In genomic region chr14:77014734-77015133, GRCh38 we compare ENCODE assay signal across 22 cellular contexts. TPM values are rescaled to one million over a fixed set of nuclear protein-coding genes. Genes with fewer than 3 reads are reported as not detected.
DNase-seq lines count a peak whose midpoint lies in the region; ATAC-seq, FAIRE-seq and TF ChIP-seq lines count a peak whose summit lies in the region.
"Had no signal": no experiment of that assay in that cellular context is flagged by ENCODE, and none has a peak within 500 bp of the region (broad histone marks: within the 10 kb centered on the region; RNA-seq: fewer than 3 reads in every experiment).

No MANE protein-coding gene starts in this region.

- 54% methylated on average over 7 of the region's 7 CpGs for WGBS in HepG2 (ENCODE audit: low lambda C conversion rate)
- 100% methylated on average over 3 of the region's 7 CpGs for WGBS in right lobe of liver (ENCODE audit: insufficient coverage, low coverage, low lambda C conversion rate, missing lambda C conversion rate)
- WGBS in right cardiac atrium, result 94% methylated on average over 7 of the region's 7 CpGs

- in situ Hi-C loops in HepG2 (cut with HindIII; ENCODE audit: extremely low pct_ligation_motif_present, low pct_unique_long_range_greater_than_20kb), result no loop called here

- no peak overlapping the region for H2AFZ ChIP-seq in HepG2 (ENCODE audit: low read length)

- no peak for FAIRE-seq in HepG2 (lab: Jason Lieb, UNC)

- H3K4me1 ChIP-seq in HepG2 (ENCODE audit: insufficient read depth, low read length) (peaks cover 84% of the 10 kb centered on the region), right lobe of liver (peaks cover 0 to 13% (median 2%) of the 10 kb centered on the region in 4 donors), right cardiac atrium (ENCODE audit: control insufficient read depth, insufficient read depth, low read length) (peaks cover 10% of the 10 kb centered on the region)

- H3K9me3 ChIP-seq in HepG2 (ENCODE audit: low read length) (no peaks in the 10 kb centered on the region), right lobe of liver (no peaks in the 10 kb centered on the region), right cardiac atrium (ENCODE audit: control insufficient read depth, low read length) (no peaks in the 10 kb centered on the region)
- H3K9me3 ChIP-seq: ovary had no signal

- H3K27ac ChIP-seq in HepG2 (ENCODE audit: extremely low read length, insufficient read depth, low read length), result no peak overlapping the region
- no peak overlapping the region for H3K27ac ChIP-seq in right lobe of liver
- peak overlapping the region; percentile 63 for H3K27ac ChIP-seq in right cardiac atrium (ENCODE audit: low read length)
- H3K27ac ChIP-seq: KMS-11 had no signal

- ATAC-seq in HepG2, result no peak
- no peak for ATAC-seq in right lobe of liver
- ATAC-seq in right cardiac atrium, result no peak
- ATAC-seq in HG02852 (IDR thresholded peaks at IDR 0.05; ENCODE audit: unreplicated experiment), result no peak
- ATAC-seq in GM19328 (IDR thresholded peaks at IDR 0.05; ENCODE audit: unreplicated experiment), result no peak
- no peak for ATAC-seq in HG02759 (IDR thresholded peaks at IDR 0.05; ENCODE audit: unreplicated experiment)
- ATAC-seq: naive thymus-derived CD8-positive, alpha-beta T cell; stimulated activated naive CD8-positive, alpha-beta T cell treated with anti-CD3 and anti-CD28 coated beads, Interleukin-15, amount 100 ng/mL, for 72 hours had no signal

- TF ChIP-seq EP300 in HepG2 (IDR thresholded peaks at IDR 0.05; ENCODE audit: low read depth in 2 of 2, low read length in 2 of 2) (no peak), HepG2 (CRISPR knock-in tag; IDR thresholded peaks at IDR 0.05; ENCODE audit: borderline replicate concordance) (no peak)

- peak overlapping the region; percentile 68 for H3K4me2 ChIP-seq in HepG2 (ENCODE audit: low read depth, low read length)
- H3K4me2 ChIP-seq: KMS-11 had no signal

- H3K27me3 ChIP-seq in HepG2 (ENCODE audit: control insufficient read depth in 1 of 2, insufficient read depth in 2 of 2, low read length in 2 of 2) (peaks cover 0 to 27% of the 10 kb centered on the region in 2 experiments; a peak in 3 of 5 replicates), right lobe of liver (no peaks in the 10 kb centered on the region), right cardiac atrium (ENCODE audit: control insufficient read depth, insufficient read depth) (no peaks in the 10 kb centered on the region)
- H3K27me3 ChIP-seq: ovary had no signal

- intact Hi-C loops in HepG2 (cut with micrococcal nuclease; ENCODE audit: unreplicated experiment), result loop anchor here (1.0 kb wide), 1 partner anchor 9 kb away; no protein-coding TSS in a partner anchor
- intact Hi-C loops in right lobe of liver (cut with DNase I), result loop anchor here in 1 of 2 donors (10.0 kb wide), 1 partner anchor 50 kb away; no protein-coding TSS in a partner anchor
- intact Hi-C loops in right cardiac atrium (cut with DNase I), result no loop called here

- peak overlapping the region; percentile 85 for H3K27ac Mint-ChIP-seq in progenitor cell of endocrine pancreas
- H3K27ac Mint-ChIP-seq: dendritic cell treated with granulocyte-macrophage colony-stimulating factor and Interleukin-4, amounts not matched to agents 40 ng/mL and 50 ng/mL, for 4 days; naive thymus-derived CD8-positive, alpha-beta T cell; stimulated activated naive CD8-positive, alpha-beta T cell treated with anti-CD3 and anti-CD28 coated beads, Interleukin-15, amount 100 ng/mL, for 72 hours had no signal

- H4K20me1 ChIP-seq in HepG2 (ENCODE audit: insufficient read depth, low read length), result no peaks in the 10 kb centered on the region

- TF ChIP-seq POLR2A in HepG2 (IDR thresholded peaks at IDR 0.05; ENCODE audit: insufficient read depth in 1 of 2, low read depth in 2 of 2, low read length in 2 of 2) (no peak), right lobe of liver (IDR thresholded peaks at IDR 0.05) (no peak)

- no peaks in the 10 kb centered on the region for H3K79me2 ChIP-seq in HepG2 (ENCODE audit: insufficient read depth, low read length)

- no peaks in the 10 kb centered on the region for H3K36me3 ChIP-seq in HepG2 (replicated peaks in 1 of 2; ENCODE audit: control insufficient read depth in 1 of 2, insufficient read depth in 2 of 2, low read length in 2 of 2)
- H3K36me3 ChIP-seq in right lobe of liver, result no peaks in the 10 kb centered on the region
- H3K36me3 ChIP-seq: ovary had no signal

- peak overlapping the region in 1 of 3 experiments; percentile 23; a peak in 1 of 6 replicates for H3K4me3 ChIP-seq in HepG2 (replicated peaks in 1 of 3; ENCODE audit: insufficient read depth in 1 of 3, low read depth in 2 of 3, low read length in 3 of 3)
- no peak overlapping the region for H3K4me3 ChIP-seq in right lobe of liver
- H3K4me3 ChIP-seq in right cardiac atrium (ENCODE audit: low read length), result no peak overlapping the region
- H3K4me3 ChIP-seq: ovary had no signal

- H3K4me1 Mint-ChIP-seq in progenitor cell of endocrine pancreas (ENCODE audit: low read depth), result peaks cover 17% of the 10 kb centered on the region

- no peaks in the 10 kb centered on the region for H3K36me3 Mint-ChIP-seq in progenitor cell of endocrine pancreas (ENCODE audit: insufficient read depth)
- H3K36me3 Mint-ChIP-seq: naive thymus-derived CD8-positive, alpha-beta T cell had no signal

- no TSS peak for BruUV-seq in HepG2 (replicated peaks; lab: Mats Ljungman, UMichigan)

- DNase-seq in HepG2 (ENCODE audit: low spot score) (no peak), right lobe of liver (no peak), right cardiac atrium (no peak), progenitor cell of endocrine pancreas (ENCODE audit: low spot score, unreplicated experiment) (no peak), NCI-H187 (lab: John Stamatoyannopoulos, UW) (no peak)
- DNase-seq: ACHN; activated CD4-positive, alpha-beta T cell treated with anti-CD3 and anti-CD28 coated beads, Interleukin-2, amount 50 U/mL, for 48 hours; DND-41; GOT3; naive thymus-derived CD8-positive, alpha-beta T cell; NCI-H1436; NCI-H2107; NCI-H446 treated with DMSO at 0.1 percent for 48 hours; stimulated activated CD4-positive, alpha-beta T cell treated with anti-CD3 and anti-CD28 coated beads, Interleukin-15, amount 100 ng/mL, for 24 hours; stimulated activated naive CD8-positive, alpha-beta T cell treated with anti-CD3 and anti-CD28 coated beads, Interleukin-15, amount 100 ng/mL, for 72 hours; T-helper 9 cell had no signal

- no peak overlapping the region for H3K4me3 Mint-ChIP-seq in progenitor cell of endocrine pancreas (ENCODE audit: low read depth)
- H3K4me3 Mint-ChIP-seq: dendritic cell treated with granulocyte-macrophage colony-stimulating factor and Interleukin-4, amounts not matched to agents 40 ng/mL and 50 ng/mL, for 4 days; naive thymus-derived CD8-positive, alpha-beta T cell; stimulated activated naive CD8-positive, alpha-beta T cell treated with anti-CD3 and anti-CD28 coated beads, Interleukin-15, amount 100 ng/mL, for 72 hours had no signal

- POLR2A ChIA-PET in HepG2 (lab: Yijun Ruan, JAX), result interaction anchor here (1.0 to 2.5 kb wide), 6 partner anchors 8 to 61 kb away, joined by 3 to 9 read pairs (median 4); no protein-coding TSS in a partner anchor

- H3K9me3 Mint-ChIP-seq in progenitor cell of endocrine pancreas (ENCODE audit: low read depth), result no peaks in the 10 kb centered on the region
- H3K9me3 Mint-ChIP-seq: dendritic cell treated with granulocyte-macrophage colony-stimulating factor and Interleukin-4, amounts not matched to agents 40 ng/mL and 50 ng/mL, for 4 days; naive thymus-derived CD8-positive, alpha-beta T cell; stimulated activated naive CD8-positive, alpha-beta T cell treated with anti-CD3 and anti-CD28 coated beads, Interleukin-15, amount 100 ng/mL, for 72 hours had no signal

- H3K9ac ChIP-seq in HepG2 (ENCODE audit: insufficient read depth, low read depth, low read length), result no peak overlapping the region
- H3K9ac ChIP-seq: KMS-11 had no signal

- no peak for TF ChIP-seq RAD21 in HepG2 (CRISPR knock-in tag; IDR thresholded peaks at IDR 0.05)

- TF ChIP-seq CTCF in HepG2 (CRISPR knock-in tag; IDR thresholded peaks at IDR 0.05) (no peak), right lobe of liver (IDR thresholded peaks at IDR 0.05) (no peak), progenitor cell of endocrine pancreas (IDR thresholded peaks at IDR 0.05; ENCODE audit: unreplicated experiment) (no peak)

- CTCF ChIA-PET in HepG2 (lab: Yijun Ruan, JAX; ENCODE audit: low intra/inter-chr PET ratio, low total read pairs), result no interaction called here

- H3K27me3 Mint-ChIP-seq in progenitor cell of endocrine pancreas, result peaks cover 6% of the 10 kb centered on the region

TF ChIP-seq in HepG2, 621 proteins besides CTCF, POLR2A, EP300 and RAD21 (continues in another document):
- TF ChIP-seq HNF4A (CRISPR knock-in tag; IDR thresholded peaks at IDR 0.05), result 0 out of 2 replicates have a peak, but pooled peaks have one; percentile 11
- TF ChIP-seq ZNF547 (CRISPR knock-in tag; IDR thresholded peaks at IDR 0.05), result no peak
- TF ChIP-seq ZNF460 (CRISPR knock-in tag; IDR thresholded peaks at IDR 0.05; ENCODE audit: borderline replicate concordance), result peak; percentile 63; the same call in 1 of the 2 replicates

RNA-seq across cellular contexts. Expression of gene IRF2BPL, which starts 13.8 kb away (rescaled TPM):
- total RNA-seq in HepG2 (2016; rRNA removed; fragmentation: Illumina TruSeq; extraction: Trizol) (6.2 and 8.4 TPM in 2 replicates), right lobe of liver (10 to 100 TPM; 11.7 to 18.1 (median 13.7) TPM), right cardiac atrium (10 to 100 TPM; 43.5 to 61.2 (median 51.5) TPM), progenitor cell of endocrine pancreas (51.1 and 56.2 TPM in 2 replicates)
- total RNA-seq in HepG2 (2016; cell fraction: cytosol; rRNA removed; fragmentation: Illumina TruSeq; extraction: Trizol; ENCODE audit: low read depth), result 0.88 and 1.1 TPM in 2 replicates
- total RNA-seq in HepG2 (2016; cell fraction: insoluble cytoplasmic fraction; rRNA removed; fragmentation: Illumina TruSeq; extraction: Trizol), result 6.2 and 7.9 TPM in 2 replicates
- total RNA-seq in HepG2 (2016; cell fraction: membrane; rRNA removed; fragmentation: Illumina TruSeq; extraction: Trizol), result 3.5 and 4.3 TPM in 2 replicates
- 5.8 and 6.6 TPM in 2 replicates for total RNA-seq in HepG2 (2016; cell fraction: nucleus; rRNA removed; fragmentation: Illumina TruSeq; extraction: Trizol)
- polyA plus RNA-seq in HepG2 (2011; rRNA removed) (6.6 and 7.8 TPM in 2 replicates), right cardiac atrium (22.0 TPM)
- polyA plus RNA-seq in HepG2 (2011; cell fraction: cytosol; rRNA removed), result 6.1 and 8.5 TPM in 2 replicates
- 9.9 and 12.0 TPM in 2 replicates for polyA plus RNA-seq in HepG2 (2011; cell fraction: nucleus; rRNA removed)
- polyA plus RNA-seq in HepG2 (2012), result 13.5 and 21.1 TPM in 2 replicates
- 0.57 and 0.58 TPM in 2 replicates for polyA plus RNA-seq in HepG2 (2016; cell fraction: cytosol; fragmentation: Illumina TruSeq; extraction: Trizol; ENCODE audit: low read depth)
- 8.8 and 10.6 TPM in 2 replicates for polyA plus RNA-seq in HepG2 (2016; cell fraction: insoluble cytoplasmic fraction; fragmentation: Illumina TruSeq; extraction: Trizol; ENCODE audit: low read depth)
- 2.4 and 2.6 TPM in 2 replicates for polyA plus RNA-seq in HepG2 (2016; cell fraction: membrane; fragmentation: Illumina TruSeq; extraction: Trizol; ENCODE audit: low read depth)
- polyA plus RNA-seq in HepG2 (2016; cell fraction: nucleus; fragmentation: Illumina TruSeq; extraction: Trizol; ENCODE audit: insufficient read depth, low read depth), result 9.6 and 10.7 TPM in 2 replicates
- polyA minus RNA-seq in HepG2 (2011; rRNA and poly(A)+ RNA removed; ENCODE audit: low replicate concordance), result 5.2 and 20.2 TPM in 2 replicates
- polyA minus RNA-seq in HepG2 (2011; cell fraction: cytosol; rRNA and poly(A)+ RNA removed), result 14.8 and 18.3 TPM in 2 replicates
- 5.8 and 8.6 TPM in 2 replicates for polyA minus RNA-seq in HepG2 (2011; cell fraction: nucleus; rRNA and poly(A)+ RNA removed)
